8 cellular contexts compared by ENCODE assay signal in genomic region chr10:23525406-23525805, GRCh38.
DNase-seq lines count a peak whose midpoint lies in the region; ATAC-seq lines count a peak whose summit lies in the region.

No MANE protein-coding gene starts in this region.

- ATAC-seq in HG03342 (IDR thresholded peaks at IDR 0.05; ENCODE audit: unreplicated experiment) (peak; percentile 65), GM21723 (IDR thresholded peaks at IDR 0.05; ENCODE audit: unreplicated experiment) (no peak)

- peak; percentile 3 to 11 for DNase-seq in activated CD4-positive, alpha-beta T cell treated with anti-CD3 and anti-CD28 coated beads for 4 hours
- DNase-seq in activated CD4-positive, alpha-beta T cell treated with anti-CD3 and anti-CD28 coated beads, Interleukin-2, amount 50 U/mL, for 1 hour: no peak
- peak; percentile 32 for DNase-seq in amniotic epithelial cell (ENCODE audit: low read depth)
- DNase-seq in kidney tubule cell (ENCODE audit: low spot score): peak; percentile 46
- DNase-seq in SHP77 treated with DMSO at 0.1 percent for 48 hours (lab: John Stamatoyannopoulos, UW): no peak
- no peak for DNase-seq in C1 segment of cervical spinal cord (lab: John Stamatoyannopoulos, UW)

Comparison
In these comparisons a context has a peak if more than half of its experiments do, and no peak if none do; other contexts are left out.
1. DNase-seq: peak in activated CD4-positive, alpha-beta T cell treated with anti-CD3 and anti-CD28 coated beads for 4 hours (2 of 2), amniotic epithelial cell (single experiment) and kidney tubule cell (single experiment); none in activated CD4-positive, alpha-beta T cell treated with anti-CD3 and anti-CD28 coated beads, Interleukin-2, amount 50 U/mL, for 1 hour (single experiment), SHP77 treated with DMSO at 0.1 percent for 48 hours (single experiment) and C1 segment of cervical spinal cord (0 of 14).